ENCODE assay signal across 24 cellular contexts in genomic region chr16:80794071-80794470, GRCh38. TPM values are rescaled to one million over a fixed set of nuclear protein-coding genes. Genes with fewer than 3 reads are reported as not detected.
DNase-seq lines count a peak whose midpoint lies in the region; TF ChIP-seq lines count a peak whose summit lies in the region.
"Had no signal": no experiment of that assay in that cellular context is flagged by ENCODE, and none has a peak within 500 bp of the region (broad histone marks: within the 10 kb centered on the region; RNA-seq: fewer than 3 reads in every experiment).

No MANE protein-coding gene starts in this region.

- H3K4me1 Mint-ChIP-seq in chondrocyte (ENCODE audit: low read depth), result no peaks in the 10 kb centered on the region
- H3K4me1 Mint-ChIP-seq: CD14-positive monocyte had no signal

- peaks cover 6% of the 10 kb centered on the region for H3K27me3 Mint-ChIP-seq in chondrocyte (ENCODE audit: low read depth)
- H3K27me3 Mint-ChIP-seq: CD4-positive, alpha-beta memory T cell; CD4-positive, CD25-positive, alpha-beta regulatory T cell; CD8-positive, alpha-beta memory T cell had no signal

- intact Hi-C loops in testis (cut with DNase I; ENCODE audit: low total_unique reads), result no loop called here

- no peaks in the 10 kb centered on the region for H3K4me1 ChIP-seq in testis
- H3K4me1 ChIP-seq: BE2C, BLaER1 had no signal

- no peak for TF ChIP-seq POLR2A in testis (IDR thresholded peaks at IDR 0.05)

- H3K4me3 Mint-ChIP-seq in chondrocyte (ENCODE audit: unreplicated experiment), result no peak overlapping the region
- H3K4me3 Mint-ChIP-seq: CD14-positive monocyte; CD4-positive, alpha-beta memory T cell; CD4-positive, CD25-positive, alpha-beta regulatory T cell; CD8-positive, alpha-beta memory T cell had no signal

- no peak overlapping the region for H3K27ac ChIP-seq in testis
- H3K27ac ChIP-seq: BLaER1 had no signal

- H3K9me3 ChIP-seq in testis, result no peaks in the 10 kb centered on the region
- H3K9me3 ChIP-seq: BE2C, BLaER1 had no signal

- 75 to 87% methylated on average over 3 of the region's 3 CpGs for WGBS in testis, 2 donors

- H3K9me3 Mint-ChIP-seq in chondrocyte (ENCODE audit: low read depth), result no peaks in the 10 kb centered on the region
- H3K9me3 Mint-ChIP-seq: CD8-positive, alpha-beta memory T cell had no signal

- no peak overlapping the region for H3K27ac Mint-ChIP-seq in chondrocyte (ENCODE audit: unreplicated experiment)
- H3K27ac Mint-ChIP-seq: CD14-positive monocyte; CD4-positive, alpha-beta memory T cell; CD4-positive, CD25-positive, alpha-beta regulatory T cell; CD8-positive, alpha-beta memory T cell had no signal

- H3K27me3 ChIP-seq in testis, result no peaks in the 10 kb centered on the region
- H3K27me3 ChIP-seq: BE2C, BLaER1 had no signal

- H3K4me3 ChIP-seq in choroid plexus epithelial cell (ENCODE audit: low read depth, low read length) (no peak overlapping the region), testis (no peak overlapping the region)
- H3K4me3 ChIP-seq: BLaER1, GM12878 had no signal

- no peaks in the 10 kb centered on the region for H3K36me3 Mint-ChIP-seq in chondrocyte (ENCODE audit: low read depth)
- H3K36me3 Mint-ChIP-seq: CD14-positive monocyte; CD4-positive, CD25-positive, alpha-beta regulatory T cell; CD8-positive, alpha-beta memory T cell had no signal

- no peaks in the 10 kb centered on the region for H3K36me3 ChIP-seq in testis (ENCODE audit: low read depth, missing control alignments)
- H3K36me3 ChIP-seq: BE2C had no signal

- no peak for TF ChIP-seq CTCF in choroid plexus epithelial cell (conservative IDR thresholded peaks at IDR 0.05; ENCODE audit: low read depth, low read length)
- TF ChIP-seq CTCF in testis (IDR thresholded peaks at IDR 0.05), result no peak
- TF ChIP-seq CTCF in chondrocyte (IDR thresholded peaks at IDR 0.05), result no peak

- peak; percentile 5 for DNase-seq in amniotic epithelial cell (ENCODE audit: low read depth)
- DNase-seq in choroid plexus epithelial cell (ENCODE audit: low read depth), result peak; percentile 34
- peak; percentile 17 for DNase-seq in non-pigmented ciliary epithelial cell (ENCODE audit: low read depth)
- DNase-seq in testis, result no peak
- DNase-seq in chondrocyte (ENCODE audit: low spot score), result no peak
- no peak for DNase-seq in NCI-H128 (lab: John Stamatoyannopoulos, UW; ENCODE audit: unreplicated experiment)
- DNase-seq: 8988T; ACHN; BE2C; C1 segment of cervical spinal cord; CD4-positive, alpha-beta memory T cell; CD4-positive, CD25-positive, alpha-beta regulatory T cell; CD8-positive, alpha-beta memory T cell; COR-L47; DMS 273 treated with DMSO at 0.1 percent for 48 hours; DMS153; DMS53; DMS79; DND-41; EL; GDM1 had no signal

RNA-seq across cellular contexts. Expression of gene CDYL2, which starts 10.3 kb away (rescaled TPM):
- total RNA-seq in testis, result 10 to 100 TPM; 60.4 to 63.7 TPM
- polyA plus RNA-seq in testis (ENCODE audit: insufficient read depth, low read depth, low replicate concordance), result 31.2 TPM
- 2.2 to 4.1 TPM (median 3.0 TPM) in 3 replicates for total RNA-seq in chondrocyte

Comparison
In these comparisons a context has a peak if more than half of its experiments do, and no peak if none do; other contexts are left out.
1. DNase-seq: peak in amniotic epithelial cell (single experiment), choroid plexus epithelial cell (single experiment) and non-pigmented ciliary epithelial cell (single experiment); none in testis (single experiment), chondrocyte (single experiment) and NCI-H128 (single experiment).
2. RNA of gene CDYL2, which starts 10.3 kb away (total RNA-seq): 60.4 to 63.7 TPM in testis; 2.2 to 4.1 TPM in chondrocyte; every median in the first group is over 10 times any median in the second.